In the genomic region with DNA sequence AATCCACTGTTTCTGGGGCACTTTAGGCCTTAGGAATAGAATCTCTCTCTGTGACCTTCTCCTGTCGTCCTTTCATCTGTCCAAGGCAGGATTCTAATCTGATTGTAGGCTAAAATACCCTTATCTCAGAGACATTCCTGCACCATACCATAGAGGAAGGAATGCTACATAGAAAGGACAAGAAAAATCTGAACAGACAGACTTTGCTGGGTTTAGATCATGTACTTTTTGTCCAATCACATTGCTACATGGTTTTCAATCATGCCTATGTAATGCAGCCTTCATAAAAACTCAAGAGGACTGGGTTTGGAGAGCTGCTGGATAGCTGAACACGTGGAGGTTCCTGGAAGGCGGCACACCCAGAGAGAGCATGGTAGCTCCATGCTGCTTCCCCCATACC, we compare ENCODE assay signal across 26 cellular contexts.
"Had no signal": no experiment of that assay in that cellular context is flagged by ENCODE, and none has a peak within 500 bp of the region (broad histone marks: within the 10 kb centered on the region; RNA-seq: fewer than 3 reads in every experiment).

No MANE protein-coding gene starts in this region.

- H3K4me1 ChIP-seq: stomach, suprapubic skin, tibial artery, tibial nerve, upper lobe of left lung, upper lobe of right lung, uterus, vagina had no signal

- H3K27me3 ChIP-seq: stomach, suprapubic skin, testis, thyroid gland, tibial artery, tibial nerve, transverse colon, upper lobe of left lung, upper lobe of right lung, uterus, vagina had no signal

- H3K36me3 ChIP-seq: stomach, suprapubic skin, thoracic aorta, thyroid gland, tibial artery, tibial nerve, transverse colon, upper lobe of left lung, upper lobe of right lung, uterus, vagina had no signal

- DNase-seq: stimulated activated CD4-positive, alpha-beta T cell treated with anti-CD3 and anti-CD28 coated beads, Interleukin-2, amount 100 ng/mL, for 48 hours; stimulated activated CD4-positive, alpha-beta T cell treated with anti-CD3 and anti-CD28 coated beads, Interleukin-4, amount 100 ng/mL, for 1 hour; stimulated activated CD4-positive, alpha-beta T cell treated with anti-CD3 and anti-CD28 coated beads, Interleukin-4, amount 100 ng/mL, for 24 hours; stimulated activated CD4-positive, alpha-beta T cell treated with anti-CD3 and anti-CD28 coated beads, Interleukin-4, amount 100 ng/mL, for 4 hours; stimulated activated CD8-positive, alpha-beta memory T cell treated with anti-CD3 and anti-CD28 coated beads, Interleukin-4, amount 100 ng/mL, for 48 hours; stimulated activated naive B cell treated with anti-CD40 and anti-IgM and Interleukin-4, amounts not matched to agents 10 μg/mL and 1 μg/mL and 100 μg/mL, for 72 hours; stimulated activated naive CD4-positive, alpha-beta T cell; stimulated activated naive CD4-positive, alpha-beta T cell treated with Interleukin-2 at 50 U/mL for 16 hours; stimulated activated naive CD8-positive, alpha-beta T cell treated with anti-CD3 and anti-CD28 coated beads, Interleukin-15, amount 100 ng/mL, for 72 hours; stimulated activated naive CD8-positive, alpha-beta T cell treated with anti-CD3 and anti-CD28 coated beads, Interleukin-15, Interleukin-2, amounts not matched to agents 100 U/mL and 50 U/mL, for 24 hours; stomach; substantia nigra; testis; thyroid gland; tibial artery; transverse colon; upper lobe of left lung; upper lobe of right lung; uterus had no signal

- H3K9me3 ChIP-seq: stomach, suprapubic skin, testis, thoracic aorta, thyroid gland, tibial artery, tibial nerve, transverse colon, upper lobe of left lung, upper lobe of right lung, uterus, vagina had no signal

- H3K27ac ChIP-seq: stomach, suprapubic skin, testis, thoracic aorta, thyroid gland, tibial artery, tibial nerve, transverse colon, upper lobe of left lung, upper lobe of right lung, uterus, vagina had no signal

- ATAC-seq: stimulated activated effector memory CD8-positive, alpha-beta T cell treated with anti-CD3 and anti-CD28 coated beads, Interleukin-12 subunit alpha, Interleukin-12 subunit beta, amount 100 ng/mL, for 72 hours; stimulated activated memory B cell treated with anti-CD40 and anti-IgM and Interleukin-4, amounts not matched to agents 10 μg/mL and 1 μg/mL and 100 μg/mL, for 72 hours; stimulated activated naive B cell treated with anti-CD40 and anti-IgM and Interleukin-4, amounts not matched to agents 10 μg/mL and 1 μg/mL and 100 μg/mL, for 72 hours; stimulated activated naive CD8-positive, alpha-beta T cell treated with anti-CD3 and anti-CD28 coated beads, Interleukin-15, amount 100 ng/mL, for 72 hours; stimulated activated naive CD8-positive, alpha-beta T cell treated with anti-CD3 and anti-CD28 coated beads, Interleukin-15, Interleukin-2, amounts not matched to agents 100 U/mL and 50 U/mL, for 24 hours; upper lobe of right lung had no signal

- FAIRE-seq: urothelium cell line had no signal

- H3K4me3 ChIP-seq: stomach, suprapubic skin, testis, thoracic aorta, thyroid gland, tibial artery, tibial nerve, transverse colon, upper lobe of left lung, upper lobe of right lung, uterus, vagina had no signal
